In genomic region chr11:119726585-119727522, GRCh38 we compare ENCODE assay signal across 8 cellular contexts. TPM values are rescaled to one million over a fixed set of nuclear protein-coding genes. Genes with fewer than 3 reads are reported as not detected.
DNase-seq lines count a peak whose midpoint lies in the region; TF ChIP-seq lines count a peak whose summit lies in the region.

No MANE protein-coding gene starts in this region.

- H3K4me1 Mint-ChIP-seq in CD4-positive, alpha-beta memory T cell = peaks cover 6 to 23% (median 16%) of the 10 kb centered on the region in 4 donors

- H3K4me1 ChIP-seq in CD4-positive, alpha-beta memory T cell (ENCODE audit: insufficient read depth, low read length) = peaks cover 20% of the 10 kb centered on the region
- H3K4me1 ChIP-seq in endocrine pancreas (ENCODE audit: control insufficient read depth, insufficient read depth, low read length) (peaks cover 4% of the 10 kb centered on the region), neuron (ENCODE audit: insufficient read depth, low read length) (peaks cover 26% of the 10 kb centered on the region)

- no peak overlapping the region for H3K27ac ChIP-seq in CD4-positive, alpha-beta memory T cell (ENCODE audit: low read depth, low read length)

- peaks cover 0 to 2% of the 10 kb centered on the region in 2 donors for H3K36me3 Mint-ChIP-seq in CD4-positive, alpha-beta memory T cell

- POLR2A ChIA-PET in CD4-positive, alpha-beta memory T cell (lab: Charles Lee; ENCODE audit: partially characterized antibody) = no interaction called here

- peak overlapping the region in 1 of 2 donors; percentile 50 for H3K4me3 ChIP-seq in CD4-positive, alpha-beta memory T cell (ENCODE audit: low read length in 2 of 2)
- peak overlapping the region; percentile 79 for H3K4me3 ChIP-seq in NB4 (ENCODE audit: low read depth, low read length)
- peak overlapping the region; percentile 45 for H3K4me3 ChIP-seq in endocrine pancreas (ENCODE audit: control insufficient read depth, insufficient read depth, low read length)
- peak overlapping the region; percentile 93 for H3K4me3 ChIP-seq in neuron (ENCODE audit: low read length)

- intact Hi-C loops in CD4-positive, alpha-beta memory T cell (cut with micrococcal nuclease) = loop anchor here (5.0 kb wide), 2 partner anchors 45 to 245 kb away; no protein-coding TSS in a partner anchor

- H3K4me3 Mint-ChIP-seq in CD4-positive, alpha-beta memory T cell = peak overlapping the region; percentile 39 to 62 (median 48)

- DNase-seq in CD4-positive, alpha-beta memory T cell = no peak
- DNase-seq in NB4 (ENCODE audit: low read depth) (no peak), UCSD-AML1 (lab: John Stamatoyannopoulos, UW; ENCODE audit: unreplicated experiment) (no peak), NCI-H146 treated with DMSO at 0.1 percent for 48 hours (lab: John Stamatoyannopoulos, UW; ENCODE audit: unreplicated experiment) (no peak)
- no peak for DNase-seq in effector CD4-positive, alpha-beta T cell
- no peak for DNase-seq in activated effector memory CD4-positive, alpha-beta T cell treated with anti-CD3 and anti-CD28 coated beads, Interleukin-2, amount 50 U/mL, for 16 hours

- H3K36me3 ChIP-seq in CD4-positive, alpha-beta memory T cell (ENCODE audit: insufficient read depth, low read length) = no peaks in the 10 kb centered on the region
- H3K36me3 ChIP-seq in endocrine pancreas (ENCODE audit: control insufficient read depth, insufficient read depth, low read length) (no peaks in the 10 kb centered on the region), neuron (ENCODE audit: insufficient read depth, low read length) (no peaks in the 10 kb centered on the region)

- H3K27ac Mint-ChIP-seq in CD4-positive, alpha-beta memory T cell = peak overlapping the region in 2 of 7 donors; percentile 36 to 42

- H3K9me3 Mint-ChIP-seq in CD4-positive, alpha-beta memory T cell = no peaks in the 10 kb centered on the region

- CTCF ChIA-PET in CD4-positive, alpha-beta memory T cell (lab: Charles Lee; ENCODE audit: partially characterized antibody) = interaction anchor here (1.3 to 1.7 kb wide), 2 partner anchors 24 to 103 kb away, joined by 4 to 5 read pairs; no protein-coding TSS in a partner anchor

- H3K27me3 Mint-ChIP-seq in CD4-positive, alpha-beta memory T cell = peaks cover 4 to 11% of the 10 kb centered on the region in 2 donors

- TF ChIP-seq POLR2A in NB4 (IDR thresholded peaks at IDR 0.05; ENCODE audit: extremely low read depth, insufficient read length) = no peak

- H3K9me3 ChIP-seq in CD4-positive, alpha-beta memory T cell (ENCODE audit: control insufficient read depth in 1 of 2, low read length in 2 of 2) = no peaks in the 10 kb centered on the region
- H3K9me3 ChIP-seq in endocrine pancreas (ENCODE audit: control insufficient read depth, low read length) (no peaks in the 10 kb centered on the region), neuron (ENCODE audit: low read length) (no peaks in the 10 kb centered on the region)

- no peak for TF ChIP-seq CTCF in NB4 (IDR thresholded peaks at IDR 0.05; ENCODE audit: low read depth, low read length)

- no peak overlapping the region for H2AFZ ChIP-seq in neuron (ENCODE audit: low read depth, low read length)

- peaks cover 10% of the 10 kb centered on the region for H3K27me3 ChIP-seq in CD4-positive, alpha-beta memory T cell (ENCODE audit: insufficient read depth, low read length)
- H3K27me3 ChIP-seq in endocrine pancreas (ENCODE audit: control insufficient read depth, insufficient read depth, low read length) (no peaks in the 10 kb centered on the region), neuron (ENCODE audit: insufficient read depth, low read length) (peaks cover 4% of the 10 kb centered on the region)

- H3K9ac ChIP-seq in endocrine pancreas (ENCODE audit: control insufficient read depth, insufficient read depth, low read length) = peak overlapping the region; percentile 16

RNA-seq across cellular contexts. Expression of gene NECTIN1, which starts 2.1 kb away (rescaled TPM):
- total RNA-seq in CD4-positive, alpha-beta memory T cell = 1 to 10 TPM; 3.5 to 3.8 TPM
- polyA plus RNA-seq in CD4-positive, alpha-beta memory T cell = 1 to 10 TPM in 1 of 2 donors, not detected in 1; 1.2 TPM
